In genomic region chr4:7805533-7806079, GRCh38 we compare ENCODE assay signal across 8 cellular contexts.
DNase-seq lines count a peak whose midpoint lies in the region; ATAC-seq and TF ChIP-seq lines count a peak whose summit lies in the region.

No MANE protein-coding gene starts in this region.

- POLR2A ChIA-PET in RWPE1 (lab: Yijun Ruan, JAX; ENCODE audit: low non-redundant PET) = no interaction called here

- no peak overlapping the region for H3K4me3 Mint-ChIP-seq in activated naive CD8-positive, alpha-beta T cell treated with anti-CD3 and anti-CD28 coated beads, Interleukin-2, amount 50 U/mL, for 24 hours

- CTCF ChIA-PET in RWPE1 (lab: Yijun Ruan, JAX) = no interaction called here

- no peak overlapping the region for H3K4me3 ChIP-seq in fibroblast of villous mesenchyme (ENCODE audit: low read depth, low read length)

- DNase-seq in EL = peak; percentile 95
- peak; percentile 67 for DNase-seq in RWPE1 (ENCODE audit: low spot score)
- DNase-seq in fibroblast of villous mesenchyme (ENCODE audit: low read depth) = peak; percentile 85
- DNase-seq in posterior vena cava (ENCODE audit: low spot score) = peak; percentile 59
- DNase-seq in SK-N-DZ (ENCODE audit: low spot score) = no peak
- DNase-seq in stimulated activated CD4-positive, alpha-beta T cell treated with anti-CD3 and anti-CD28 coated beads, Interleukin-15, amount 100 ng/mL, for 24 hours = no peak
- DNase-seq in activated naive CD8-positive, alpha-beta T cell treated with anti-CD3 and anti-CD28 coated beads, Interleukin-2, amount 50 U/mL, for 24 hours = no peak

- no peaks in the 10 kb centered on the region for H3K9me3 Mint-ChIP-seq in activated naive CD8-positive, alpha-beta T cell treated with anti-CD3 and anti-CD28 coated beads, Interleukin-2, amount 50 U/mL, for 24 hours

- H3K27ac ChIP-seq in RWPE1 = peak overlapping the region; percentile 90

- TF ChIP-seq CTCF in RWPE1 (conservative IDR thresholded peaks at IDR 0.05; ENCODE audit: low read depth) (no peak), fibroblast of villous mesenchyme (IDR thresholded peaks at IDR 0.05; ENCODE audit: insufficient read depth, low read depth, low read length) (no peak)

- no peak for ATAC-seq in GM21619 (IDR thresholded peaks at IDR 0.05; ENCODE audit: unreplicated experiment)
- no peak for ATAC-seq in activated naive CD8-positive, alpha-beta T cell treated with anti-CD3 and anti-CD28 coated beads, Interleukin-2, amount 50 U/mL, for 24 hours

- intact Hi-C loops in posterior vena cava (cut with DNase I) = loop anchor here (2.0 to 10.0 kb wide), 2 partner anchors 179 to 181 kb away; no protein-coding TSS in a partner anchor

- no peaks in the 10 kb centered on the region for H3K27me3 Mint-ChIP-seq in activated naive CD8-positive, alpha-beta T cell treated with anti-CD3 and anti-CD28 coated beads, Interleukin-2, amount 50 U/mL, for 24 hours

- peaks cover 5% of the 10 kb centered on the region for H3K4me1 Mint-ChIP-seq in activated naive CD8-positive, alpha-beta T cell treated with anti-CD3 and anti-CD28 coated beads, Interleukin-2, amount 50 U/mL, for 24 hours

- no peak overlapping the region for H3K27ac Mint-ChIP-seq in activated naive CD8-positive, alpha-beta T cell treated with anti-CD3 and anti-CD28 coated beads, Interleukin-2, amount 50 U/mL, for 24 hours

- H3K36me3 Mint-ChIP-seq in activated naive CD8-positive, alpha-beta T cell treated with anti-CD3 and anti-CD28 coated beads, Interleukin-2, amount 50 U/mL, for 24 hours (ENCODE audit: low read depth) = peaks cover 7% of the 10 kb centered on the region

Comparison
In these comparisons a context has a peak if more than half of its experiments do, and no peak if none do; other contexts are left out.
1. DNase-seq: peak in EL (single experiment), RWPE1 (single experiment), fibroblast of villous mesenchyme (single experiment) and posterior vena cava (single experiment); none in SK-N-DZ (single experiment), stimulated activated CD4-positive, alpha-beta T cell treated with anti-CD3 and anti-CD28 coated beads, Interleukin-15, amount 100 ng/mL, for 24 hours (single experiment) and activated naive CD8-positive, alpha-beta T cell treated with anti-CD3 and anti-CD28 coated beads, Interleukin-2, amount 50 U/mL, for 24 hours (single experiment).